Comparison of ENCODE assay signal across 23 cellular contexts in the genomic region with DNA sequence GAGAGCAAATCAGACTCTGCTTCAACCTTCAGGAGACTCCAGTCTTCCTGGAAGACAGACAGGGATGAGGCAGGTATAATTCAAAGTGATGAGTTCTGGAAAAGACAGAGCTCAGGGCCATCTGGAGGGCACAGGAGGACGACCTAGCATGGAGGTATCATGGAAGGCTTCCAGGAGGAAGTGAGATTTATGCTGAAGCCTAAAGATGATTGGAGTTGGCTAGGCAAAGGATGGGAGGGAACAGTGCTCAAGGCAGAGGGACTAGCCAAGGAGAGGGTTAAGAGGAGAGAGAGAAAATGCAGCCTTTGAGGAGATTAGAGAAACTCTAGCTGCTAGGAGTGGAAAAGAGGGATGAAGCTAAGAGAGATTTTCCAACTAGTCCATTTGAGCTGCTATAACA.
A peak's percentile ranks its signal among the peaks of the same experiment; 100 is the strongest.
DNase-seq lines count a peak whose midpoint lies in the region; ATAC-seq and TF ChIP-seq lines count a peak whose summit lies in the region.
"Had no signal": no experiment of that assay in that cellular context is flagged by ENCODE, and none has a peak within 500 bp of the region (broad histone marks: within the 10 kb centered on the region; RNA-seq: fewer than 3 reads in every experiment).

No MANE protein-coding gene starts in this region.

- no peak overlapping the region for H3K4me3 ChIP-seq in endodermal cell (ENCODE audit: low read length)
- H3K4me3 ChIP-seq: BLaER1 had no signal

- H3K27ac ChIP-seq in endodermal cell (ENCODE audit: low read depth, low read length): no peak overlapping the region
- H3K27ac ChIP-seq: 22Rv1, BLaER1 had no signal

- no peaks in the 10 kb centered on the region for H3K27me3 ChIP-seq in endodermal cell (ENCODE audit: control insufficient read depth, insufficient read depth, low read length, poor library complexity, severe bottlenecking)
- H3K27me3 ChIP-seq: BE2C, BLaER1 had no signal

- H3K4me1 ChIP-seq in endodermal cell (ENCODE audit: control insufficient read depth, insufficient read depth, low read length): no peaks in the 10 kb centered on the region
- H3K4me1 ChIP-seq: BE2C, BLaER1 had no signal

- H3K27me3 Mint-ChIP-seq in endodermal cell (ENCODE audit: insufficient read depth) (peaks cover 2% of the 10 kb centered on the region), neural crest cell (ENCODE audit: low read depth) (peaks cover 8% of the 10 kb centered on the region)
- H3K27me3 Mint-ChIP-seq: CD4-positive, CD25-positive, alpha-beta regulatory T cell had no signal

- H3K9me3 Mint-ChIP-seq in endodermal cell: no peaks in the 10 kb centered on the region
- H3K9me3 Mint-ChIP-seq in neural crest cell: no peaks in the 10 kb centered on the region

- no peak for TF ChIP-seq CTCF in endodermal cell (conservative IDR thresholded peaks at IDR 0.05)
- TF ChIP-seq CTCF in neural crest cell (conservative IDR thresholded peaks at IDR 0.05): no peak
- no peak for TF ChIP-seq CTCF in GM10248 (IDR thresholded peaks at IDR 0.05; ENCODE audit: control extremely low read depth, extremely low read depth, low read depth, missing control alignments)

- peak; percentile 23 for DNase-seq in NCI-H82 (lab: John Stamatoyannopoulos, UW)
- no peak for DNase-seq in NCI-H82 treated with DMSO at 0.1 percent for 48 hours (lab: John Stamatoyannopoulos, UW; ENCODE audit: unreplicated experiment)
- peak; percentile 1 for DNase-seq in endodermal cell
- DNase-seq in neural crest cell (ENCODE audit: low read depth, low spot score): no peak
- DNase-seq in GM10248 (ENCODE audit: extremely low spot score): no peak
- no peak for DNase-seq in mucosa of gallbladder (ENCODE audit: low spot score)
- DNase-seq: ACHN; BE2C; C1 segment of cervical spinal cord; CD4-positive, alpha-beta memory T cell; CD4-positive, CD25-positive, alpha-beta regulatory T cell; CD8-positive, alpha-beta memory T cell; COR-L47; DMS 273 treated with DMSO at 0.1 percent for 48 hours; DMS153; DMS79; DND-41; EL; GDM1 had no signal

- ATAC-seq in HG03135 (IDR thresholded peaks at IDR 0.05; ENCODE audit: unreplicated experiment): no peak

- H3K4me1 Mint-ChIP-seq in endodermal cell (no peaks in the 10 kb centered on the region), neural crest cell (no peaks in the 10 kb centered on the region)
- H3K4me1 Mint-ChIP-seq: CD14-positive monocyte; CD4-positive, alpha-beta memory T cell; CD4-positive, CD25-positive, alpha-beta regulatory T cell; CD8-positive, alpha-beta memory T cell had no signal

- H3K27ac Mint-ChIP-seq in endodermal cell: no peak overlapping the region
- peak overlapping the region; percentile 53 for H3K27ac Mint-ChIP-seq in neural crest cell (ENCODE audit: unreplicated experiment)
- H3K27ac Mint-ChIP-seq: CD14-positive monocyte; CD4-positive, alpha-beta memory T cell; CD4-positive, CD25-positive, alpha-beta regulatory T cell had no signal

- CTCF ChIA-PET in GM10248 (lab: Yijun Ruan, JAX): interaction anchor here (0.9 kb wide), 1 partner anchor 11 kb away, joined by 4 read pairs; no protein-coding TSS in a partner anchor

- no peaks in the 10 kb centered on the region for H3K36me3 ChIP-seq in endodermal cell (ENCODE audit: control insufficient read depth, insufficient read depth, low read length)
- H3K36me3 ChIP-seq: BE2C, BLaER1 had no signal

- H3K4me3 Mint-ChIP-seq in endodermal cell (no peak overlapping the region), neural crest cell (no peak overlapping the region)
- H3K4me3 Mint-ChIP-seq: CD14-positive monocyte; CD4-positive, alpha-beta memory T cell; CD4-positive, CD25-positive, alpha-beta regulatory T cell; CD8-positive, alpha-beta memory T cell had no signal

- no peaks in the 10 kb centered on the region for H3K9me3 ChIP-seq in endodermal cell (ENCODE audit: control insufficient read depth, low read length)
- H3K9me3 ChIP-seq: BE2C, BLaER1 had no signal

- no peaks in the 10 kb centered on the region for H3K36me3 Mint-ChIP-seq in endodermal cell (ENCODE audit: low read depth)
- H3K36me3 Mint-ChIP-seq in neural crest cell (ENCODE audit: low read depth): no peaks in the 10 kb centered on the region
- H3K36me3 Mint-ChIP-seq: CD14-positive monocyte; CD4-positive, alpha-beta memory T cell; CD4-positive, CD25-positive, alpha-beta regulatory T cell; CD8-positive, alpha-beta memory T cell had no signal

- POLR2A ChIA-PET in GM10248 (lab: Yijun Ruan, JAX): no interaction called here

- no peak overlapping the region for H3K9ac ChIP-seq in endodermal cell (ENCODE audit: extremely low read depth, low read length, poor library complexity, severe bottlenecking)
- H3K9ac ChIP-seq: BLaER1 had no signal

- WGBS in endodermal cell (ENCODE audit: insufficient coverage in 1 of 2, insufficient read length in 1 of 2), 2 experiments: 77% methylated on average over 1 of the region's 1 CpG; no CpG with 5 or more reads in 1 of the 2 experiments

Comparison
In these comparisons a context has a peak if more than half of its experiments do, and no peak if none do; other contexts are left out.
1. DNase-seq: peak in NCI-H82 (single experiment) and endodermal cell (single experiment); none in NCI-H82 treated with DMSO at 0.1 percent for 48 hours (single experiment), neural crest cell (single experiment), GM10248 (single experiment) and mucosa of gallbladder (single experiment).